1 cellular context compared by ENCODE assay signal in the genomic region with DNA sequence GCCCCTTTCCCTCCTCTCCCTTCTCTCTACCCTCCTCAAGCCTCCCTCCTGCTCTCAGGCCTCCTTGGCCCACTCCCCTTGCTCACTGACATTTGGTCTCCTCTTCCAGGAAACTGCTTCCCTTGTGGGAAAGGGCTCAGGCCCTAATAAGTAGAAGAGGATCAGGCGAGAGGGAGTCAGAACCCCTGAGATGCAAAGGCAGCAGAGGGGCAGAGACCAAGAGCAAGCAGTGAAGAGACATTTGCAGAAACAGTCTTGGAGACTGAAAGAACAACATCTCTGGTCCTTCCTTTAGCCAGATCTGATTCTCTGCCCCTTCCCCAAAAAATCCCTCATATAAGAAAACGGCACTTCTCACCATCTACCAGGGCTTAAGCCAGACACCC.
TF ChIP-seq lines count a peak whose summit lies in the region.

No MANE protein-coding gene starts in this region.

TF ChIP-seq in endothelial cell of umbilical vein, 7 proteins besides CTCF, POLR2A, EP300 and RAD21:
- no peak for TF ChIP-seq EZH2 (IDR thresholded peaks at IDR 0.05; ENCODE audit: borderline replicate concordance, low read depth, low read length, severe bottlenecking)
- TF ChIP-seq JUN (IDR thresholded peaks at IDR 0.05; ENCODE audit: borderline replicate concordance, insufficient read depth, insufficient read length, low read depth) = no peak
- TF ChIP-seq POLR2AphosphoS5 (IDR thresholded peaks at IDR 0.05; ENCODE audit: insufficient read depth, low read depth, low read length) = no peak
- no peak for TF ChIP-seq FOS (IDR thresholded peaks at IDR 0.05; ENCODE audit: borderline replicate concordance, insufficient read depth, low read length)
- TF ChIP-seq, protein P1, sequence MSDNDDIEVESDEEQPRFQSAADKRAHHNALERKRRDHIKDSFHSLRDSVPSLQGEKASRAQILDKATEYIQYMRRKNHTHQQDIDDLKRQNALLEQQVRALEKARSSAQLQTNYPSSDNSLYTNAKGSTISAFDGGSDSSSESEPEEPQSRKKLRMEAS (IDR thresholded peaks at IDR 0.05; ENCODE audit: insufficient read depth, insufficient read length) = no peak
- no peak for TF ChIP-seq MYC (IDR thresholded peaks at IDR 0.05; ENCODE audit: low read depth, low read length)
- no peak for TF ChIP-seq GATA2 (IDR thresholded peaks at IDR 0.05; ENCODE audit: insufficient read depth, insufficient read length, low read depth, low read length)
TF ChIP-seq in endothelial cell of umbilical vein: peak in this region for 0.
